In the genomic region with DNA sequence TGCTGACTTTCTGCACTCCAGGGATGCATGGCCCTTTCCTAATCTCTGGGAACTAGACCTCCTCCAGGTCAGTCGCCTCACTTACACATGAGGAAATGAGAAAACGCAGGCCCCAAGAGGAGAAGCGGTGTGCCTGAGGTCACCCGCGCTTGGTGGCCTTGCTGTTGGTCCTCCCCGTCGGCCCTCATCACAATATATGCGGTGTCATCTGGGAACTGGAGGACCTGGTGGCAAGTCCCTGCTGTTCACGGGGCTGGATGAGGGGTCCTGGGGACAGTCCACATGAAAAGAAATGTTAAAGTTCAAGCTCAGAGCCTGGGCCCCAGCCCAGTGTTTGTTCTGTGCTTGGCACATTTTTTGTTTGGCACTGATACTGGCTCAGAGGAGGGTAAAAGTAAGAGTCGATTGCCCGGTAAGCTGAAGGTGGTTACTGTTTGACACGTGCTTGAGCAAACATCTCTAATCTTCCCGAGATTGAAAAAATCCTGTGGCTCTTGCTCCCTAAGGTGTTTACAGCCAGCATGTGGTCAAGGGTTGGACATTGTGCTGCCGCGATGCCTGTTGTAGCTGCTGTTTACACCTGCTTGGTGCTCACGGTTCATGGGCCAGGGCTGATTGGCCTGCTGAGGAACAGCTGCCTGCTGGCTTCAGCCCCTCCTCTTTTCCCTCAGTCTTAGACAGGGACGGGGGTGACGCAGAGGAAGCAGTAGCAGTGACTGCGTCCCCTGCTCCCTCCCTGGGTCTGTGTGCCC, we compare ENCODE assay signal across 10 cellular contexts. TPM values are rescaled to one million over a fixed set of nuclear protein-coding genes. Genes with fewer than 3 reads are reported as not detected.
DNase-seq lines count a peak whose midpoint lies in the region; ATAC-seq and TF ChIP-seq lines count a peak whose summit lies in the region.
"Had no signal": no experiment of that assay in that cellular context is flagged by ENCODE, and none has a peak within 500 bp of the region (broad histone marks: within the 10 kb centered on the region; RNA-seq: fewer than 3 reads in every experiment).

No MANE protein-coding gene starts in this region.

- intact Hi-C loops in Right ventricle myocardium inferior (cut with DNase I), result loop anchor here (1.0 kb wide), 1 partner anchor 29 kb away; no protein-coding TSS in a partner anchor

- peaks cover 19% of the 10 kb centered on the region for H3K36me3 Mint-ChIP-seq in activated T-cell treated with anti-CD3 and anti-CD28 coated beads, Interleukin-2, amount 50 U/mL, for 24 hours (ENCODE audit: low read depth)

- peak; percentile 50 for DNase-seq in DMS79 (lab: John Stamatoyannopoulos, UW)
- peak; percentile 82 for DNase-seq in NCI-H2107 treated with DMSO at 0.1 percent for 48 hours (lab: John Stamatoyannopoulos, UW; ENCODE audit: unreplicated experiment)
- no peak for DNase-seq in Right ventricle myocardium inferior (ENCODE audit: missing footprints)
- DNase-seq in omental fat pad (ENCODE audit: low spot score), result no peak
- DNase-seq in pons (ENCODE audit: low spot score), result no peak
- DNase-seq in activated T-cell treated with anti-CD3 and anti-CD28 coated beads, Interleukin-2, amount 50 U/mL, for 24 hours, result no peak
- DNase-seq: central memory CD4-positive, alpha-beta T cell; EL had no signal

- peak; percentile 22 for ATAC-seq in Right ventricle myocardium inferior
- peak; percentile 22 for ATAC-seq in omental fat pad (ENCODE audit: low FRiP score)
- no peak for ATAC-seq in GM21737 (IDR thresholded peaks at IDR 0.05; ENCODE audit: unreplicated experiment)
- no peak for ATAC-seq in GM21367 (IDR thresholded peaks at IDR 0.05; ENCODE audit: unreplicated experiment)

- H3K9me3 Mint-ChIP-seq in activated T-cell treated with anti-CD3 and anti-CD28 coated beads, Interleukin-2, amount 50 U/mL, for 24 hours, result peaks cover 5% of the 10 kb centered on the region

- no peak overlapping the region for H3K4me3 Mint-ChIP-seq in activated T-cell treated with anti-CD3 and anti-CD28 coated beads, Interleukin-2, amount 50 U/mL, for 24 hours

- peaks cover 76% of the 10 kb centered on the region for H3K4me1 Mint-ChIP-seq in activated T-cell treated with anti-CD3 and anti-CD28 coated beads, Interleukin-2, amount 50 U/mL, for 24 hours (ENCODE audit: low read depth)

- H3K27ac Mint-ChIP-seq in activated T-cell treated with anti-CD3 and anti-CD28 coated beads, Interleukin-2, amount 50 U/mL, for 24 hours, result no peak overlapping the region

- H3K27me3 Mint-ChIP-seq in activated T-cell treated with anti-CD3 and anti-CD28 coated beads, Interleukin-2, amount 50 U/mL, for 24 hours, result no peaks in the 10 kb centered on the region

- TF ChIP-seq CTCF in omental fat pad (IDR thresholded peaks at IDR 0.05), result no peak

RNA-seq across cellular contexts. Expression of gene COQ8A, which starts 5.2 kb away (rescaled TPM):
- total RNA-seq in Right ventricle myocardium inferior (412 TPM), omental fat pad (100 to 1,000 TPM; 118 to 175 (median 140) TPM)

Comparison
In these comparisons a context has a peak if more than half of its experiments do, and no peak if none do; other contexts are left out.
1. DNase-seq: peak in DMS79 (single experiment) and NCI-H2107 treated with DMSO at 0.1 percent for 48 hours (single experiment); none in Right ventricle myocardium inferior (single experiment), omental fat pad (single experiment), pons (single experiment) and activated T-cell treated with anti-CD3 and anti-CD28 coated beads, Interleukin-2, amount 50 U/mL, for 24 hours (single experiment).
2. ATAC-seq: peak in Right ventricle myocardium inferior (single experiment) and omental fat pad (single experiment); none in GM21737 (single experiment) and GM21367 (single experiment).